In the genomic region with DNA sequence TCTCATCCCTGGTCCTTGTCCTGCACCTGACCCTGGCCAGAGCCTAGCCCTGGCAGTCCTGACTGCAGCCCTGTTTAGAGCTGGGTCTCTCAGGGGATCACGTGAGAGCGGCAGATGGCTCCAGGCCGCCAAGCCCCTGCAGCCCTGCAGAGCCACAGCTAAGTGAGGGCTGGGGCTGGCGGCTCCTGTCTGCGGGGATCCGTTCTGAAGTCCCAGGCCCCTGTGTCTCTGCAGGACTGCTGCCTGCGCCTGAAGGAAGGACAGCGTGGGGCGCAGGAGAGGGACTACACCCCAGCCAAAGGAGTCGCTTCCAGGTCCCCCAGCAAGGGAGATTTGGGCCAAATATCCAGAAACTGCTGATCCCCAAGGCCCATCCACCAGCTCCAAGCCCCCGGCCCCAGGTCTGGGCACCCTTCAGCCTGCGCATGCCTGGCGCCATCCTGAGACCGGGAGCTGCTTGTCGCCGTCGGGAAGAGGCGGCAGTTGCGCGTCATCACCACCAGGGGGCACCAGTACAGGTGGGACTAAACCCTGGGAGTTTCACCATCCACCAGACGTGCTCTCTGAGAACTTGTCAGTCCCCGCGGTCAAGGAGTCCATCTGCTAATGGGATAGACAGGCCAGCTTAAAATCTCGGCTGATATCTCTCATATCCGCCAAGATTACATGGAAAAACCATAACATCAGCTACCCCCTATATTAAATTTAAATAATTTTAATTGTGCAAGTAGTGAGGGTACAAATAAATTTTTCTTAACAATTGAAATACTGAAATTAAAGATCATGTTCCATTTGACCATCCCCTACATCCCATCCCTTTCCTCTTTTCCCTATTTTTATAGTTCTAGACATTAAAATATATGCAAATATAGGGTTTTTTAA, we compare ENCODE assay signal across 8 cellular contexts. TPM values are rescaled to one million over a fixed set of nuclear protein-coding genes. Genes with fewer than 3 reads are reported as not detected.
DNase-seq lines count a peak whose midpoint lies in the region; ATAC-seq and TF ChIP-seq lines count a peak whose summit lies in the region.

No MANE protein-coding gene starts in this region.

- TF ChIP-seq POLR2A in lower leg skin (IDR thresholded peaks at IDR 0.05): no peak

- 13 to 23% methylated on average over 21 to 24 of the region's 25 CpGs for WGBS in lower leg skin, 2 donors

- no peak overlapping the region for H3K4me3 ChIP-seq in lower leg skin (ENCODE audit: low read depth, poor library complexity, severe bottlenecking)

- TF ChIP-seq CTCF in AG09319 (IDR thresholded peaks at IDR 0.05; ENCODE audit: low read depth, low read length) (peak; percentile 98), lower leg skin (IDR thresholded peaks at IDR 0.05) (no peak)

- peak; percentile 61 for ATAC-seq in GM18858 (IDR thresholded peaks at IDR 0.05; ENCODE audit: unreplicated experiment)
- ATAC-seq in HG03066 (IDR thresholded peaks at IDR 0.05; ENCODE audit: low read depth, unreplicated experiment): peak; percentile 84

- DNase-seq in AG09319 (ENCODE audit: extremely low read depth, low read depth): no peak
- peak; percentile 74 for DNase-seq in NCI-H2196 (lab: John Stamatoyannopoulos, UW; ENCODE audit: unreplicated experiment)
- DNase-seq in activated CD4-positive, alpha-beta T cell treated with anti-CD3 and anti-CD28 coated beads for 1 hour: peak; percentile 30
- peak; percentile 89 for DNase-seq in dermis blood vessel endothelial cell
- peak; percentile 57 to 95 for DNase-seq in lower leg skin (ENCODE audit: low spot score in 2 of 2)
- DNase-seq in stimulated activated CD8-positive, alpha-beta memory T cell treated with anti-CD3 and anti-CD28 coated beads, Interleukin-12 subunit alpha, Interleukin-12 subunit beta, amount 100 ng/mL, for 24 hours (ENCODE audit: extremely low read depth): peak; percentile 15

- intact Hi-C loops in lower leg skin (cut with DNase I; ENCODE audit: low total_unique reads): no loop called here

RNA-seq across cellular contexts. Expression of a gene that starts 25.1 kb away (rescaled TPM):
- total RNA-seq in dermis blood vessel endothelial cell (0.09 TPM in 1 of 2 replicates, not detected in the other), lower leg skin (not detected)

RNA-seq across cellular contexts. Expression of a gene that starts 27.0 kb away (rescaled TPM):
- 9.2 and 147 TPM in 2 replicates for total RNA-seq in dermis blood vessel endothelial cell
- total RNA-seq in lower leg skin: 100 to 1,000 TPM in 2 of 4 donors, 10 to 100 TPM in 2; 50.7 to 247 (median 103) TPM
